Comparison of ENCODE assay signal across 1 cellular context in the genomic region with DNA sequence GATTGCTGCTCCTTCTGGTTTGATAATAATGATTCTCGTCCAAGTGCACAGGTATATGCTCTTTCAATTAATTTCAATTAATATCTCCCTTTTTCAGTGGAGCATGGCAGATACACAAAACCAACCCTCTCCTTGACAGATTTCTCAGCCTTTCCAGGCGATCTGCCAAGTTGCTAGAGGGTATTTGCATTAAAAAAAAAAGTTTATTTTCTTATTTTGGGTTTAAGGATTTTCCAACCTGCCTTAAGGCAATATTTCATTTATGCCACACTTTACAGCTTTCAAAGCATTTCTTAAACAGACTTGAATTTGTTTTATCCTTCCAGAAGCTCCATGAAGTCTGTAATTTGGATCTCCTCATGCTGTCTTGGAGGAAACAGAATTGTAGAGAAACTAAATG.
TF ChIP-seq lines count a peak whose summit lies in the region.

No MANE protein-coding gene starts in this region.

TF ChIP-seq in GM23338, 12 proteins besides CTCF, POLR2A, EP300 and RAD21 (continued from another document):
- TF ChIP-seq, protein P1, sequence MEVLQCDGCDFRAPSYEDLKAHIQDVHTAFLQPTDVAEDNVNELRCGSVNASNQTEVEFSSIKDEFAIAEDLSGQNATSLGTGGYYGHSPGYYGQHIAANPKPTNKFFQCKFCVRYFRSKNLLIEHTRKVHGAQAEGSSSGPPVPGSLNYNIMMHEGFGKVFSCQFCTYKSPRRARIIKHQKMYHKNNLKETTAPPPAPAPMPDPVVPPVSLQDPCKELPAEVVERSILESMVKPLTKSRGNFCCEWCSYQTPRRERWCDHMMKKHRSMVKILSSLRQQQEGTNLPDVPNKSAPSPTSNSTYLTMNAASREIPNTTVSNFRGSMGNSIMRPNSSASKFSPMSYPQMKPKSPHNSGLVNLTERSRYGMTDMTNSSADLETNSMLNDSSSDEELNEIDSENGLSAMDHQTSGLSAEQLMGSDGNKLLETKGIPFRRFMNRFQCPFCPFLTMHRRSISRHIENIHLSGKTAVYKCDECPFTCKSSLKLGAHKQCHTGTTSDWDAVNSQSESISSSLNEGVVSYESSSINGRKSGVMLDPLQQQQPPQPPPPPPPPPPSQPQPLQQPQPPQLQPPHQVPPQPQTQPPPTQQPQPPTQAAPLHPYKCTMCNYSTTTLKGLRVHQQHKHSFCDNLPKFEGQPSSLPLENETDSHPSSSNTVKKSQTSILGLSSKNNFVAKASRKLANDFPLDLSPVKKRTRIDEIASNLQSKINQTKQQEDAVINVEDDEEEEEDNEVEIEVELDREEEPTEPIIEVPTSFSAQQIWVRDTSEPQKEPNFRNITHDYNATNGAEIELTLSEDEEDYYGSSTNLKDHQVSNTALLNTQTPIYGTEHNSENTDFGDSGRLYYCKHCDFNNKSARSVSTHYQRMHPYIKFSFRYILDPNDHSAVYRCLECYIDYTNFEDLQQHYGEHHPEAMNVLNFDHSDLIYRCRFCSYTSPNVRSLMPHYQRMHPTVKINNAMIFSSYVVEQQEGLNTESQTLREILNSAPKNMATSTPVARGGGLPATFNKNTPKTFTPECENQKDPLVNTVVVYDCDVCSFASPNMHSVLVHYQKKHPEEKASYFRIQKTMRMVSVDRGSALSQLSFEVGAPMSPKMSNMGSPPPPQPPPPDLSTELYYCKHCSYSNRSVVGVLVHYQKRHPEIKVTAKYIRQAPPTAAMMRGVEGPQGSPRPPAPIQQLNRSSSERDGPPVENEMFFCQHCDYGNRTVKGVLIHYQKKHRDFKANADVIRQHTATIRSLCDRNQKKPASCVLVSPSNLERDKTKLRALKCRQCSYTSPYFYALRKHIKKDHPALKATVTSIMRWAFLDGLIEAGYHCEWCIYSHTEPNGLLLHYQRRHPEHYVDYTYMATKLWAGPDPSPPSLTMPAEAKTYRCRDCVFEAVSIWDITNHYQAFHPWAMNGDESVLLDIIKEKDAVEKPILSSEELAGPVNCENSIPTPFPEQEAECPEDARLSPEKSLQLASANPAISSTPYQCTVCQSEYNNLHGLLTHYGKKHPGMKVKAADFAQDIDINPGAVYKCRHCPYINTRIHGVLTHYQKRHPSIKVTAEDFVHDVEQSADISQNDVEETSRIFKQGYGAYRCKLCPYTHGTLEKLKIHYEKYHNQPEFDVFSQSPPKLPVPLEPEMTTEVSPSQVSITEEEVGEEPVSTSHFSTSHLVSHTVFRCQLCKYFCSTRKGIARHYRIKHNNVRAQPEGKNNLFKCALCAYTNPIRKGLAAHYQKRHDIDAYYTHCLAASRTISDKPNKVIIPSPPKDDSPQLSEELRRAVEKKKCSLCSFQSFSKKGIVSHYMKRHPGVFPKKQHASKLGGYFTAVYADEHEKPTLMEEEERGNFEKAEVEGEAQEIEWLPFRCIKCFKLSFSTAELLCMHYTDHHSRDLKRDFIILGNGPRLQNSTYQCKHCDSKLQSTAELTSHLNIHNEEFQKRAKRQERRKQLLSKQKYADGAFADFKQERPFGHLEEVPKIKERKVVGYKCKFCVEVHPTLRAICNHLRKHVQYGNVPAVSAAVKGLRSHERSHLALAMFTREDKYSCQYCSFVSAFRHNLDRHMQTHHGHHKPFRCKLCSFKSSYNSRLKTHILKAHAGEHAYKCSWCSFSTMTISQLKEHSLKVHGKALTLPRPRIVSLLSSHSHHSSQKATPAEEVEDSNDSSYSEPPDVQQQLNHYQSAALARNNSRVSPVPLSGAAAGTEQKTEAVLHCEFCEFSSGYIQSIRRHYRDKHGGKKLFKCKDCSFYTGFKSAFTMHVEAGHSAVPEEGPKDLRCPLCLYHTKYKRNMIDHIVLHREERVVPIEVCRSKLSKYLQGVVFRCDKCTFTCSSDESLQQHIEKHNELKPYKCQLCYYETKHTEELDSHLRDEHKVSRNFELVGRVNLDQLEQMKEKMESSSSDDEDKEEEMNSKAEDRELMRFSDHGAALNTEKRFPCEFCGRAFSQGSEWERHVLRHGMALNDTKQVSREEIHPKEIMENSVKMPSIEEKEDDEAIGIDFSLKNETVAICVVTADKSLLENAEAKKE (CRISPR knock-in tag; IDR thresholded peaks at IDR 0.05) = no peak
- TF ChIP-seq, protein P2, sequence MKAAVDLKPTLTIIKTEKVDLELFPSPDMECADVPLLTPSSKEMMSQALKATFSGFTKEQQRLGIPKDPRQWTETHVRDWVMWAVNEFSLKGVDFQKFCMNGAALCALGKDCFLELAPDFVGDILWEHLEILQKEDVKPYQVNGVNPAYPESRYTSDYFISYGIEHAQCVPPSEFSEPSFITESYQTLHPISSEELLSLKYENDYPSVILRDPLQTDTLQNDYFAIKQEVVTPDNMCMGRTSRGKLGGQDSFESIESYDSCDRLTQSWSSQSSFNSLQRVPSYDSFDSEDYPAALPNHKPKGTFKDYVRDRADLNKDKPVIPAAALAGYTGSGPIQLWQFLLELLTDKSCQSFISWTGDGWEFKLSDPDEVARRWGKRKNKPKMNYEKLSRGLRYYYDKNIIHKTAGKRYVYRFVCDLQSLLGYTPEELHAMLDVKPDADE (IDR thresholded peaks at IDR 0.05) = no peak
- no peak for TF ChIP-seq EZH2phosphoT487 (IDR thresholded peaks at IDR 0.05; ENCODE audit: unreplicated experiment)
